8 cellular contexts compared by ENCODE assay signal in genomic region chr13:99980201-99981114, GRCh38. TPM values are rescaled to one million over a fixed set of nuclear protein-coding genes. Genes with fewer than 3 reads are reported as not detected.
A peak's percentile ranks its signal among the peaks of the same experiment; 100 is the strongest.
DNase-seq lines count a peak whose midpoint lies in the region; ATAC-seq and TF ChIP-seq lines count a peak whose summit lies in the region.

No MANE protein-coding gene starts in this region.

- H3K27ac Mint-ChIP-seq in nephron (no peak overlapping the region), type B pancreatic cell (no peak overlapping the region)

- H3K9me3 Mint-ChIP-seq in nephron (peaks cover 3% of the 10 kb centered on the region), type B pancreatic cell (peaks cover 5% of the 10 kb centered on the region)

- H3K9me3 ChIP-seq in esophagus (ENCODE audit: control insufficient read depth in 2 of 2, insufficient read depth in 1 of 2, low read depth in 1 of 2, low read length in 1 of 2), result peaks cover 3 to 16% of the 10 kb centered on the region in 2 donors

- H3K36me3 Mint-ChIP-seq in nephron (ENCODE audit: low read depth) (no peaks in the 10 kb centered on the region), type B pancreatic cell (peaks cover 17% of the 10 kb centered on the region)

- H3K4me3 Mint-ChIP-seq in nephron (peak overlapping the region in 2 of 3 experiments; percentile 69 to 76), type B pancreatic cell (peak overlapping the region; percentile 78)

- H3K4me1 Mint-ChIP-seq in nephron (peaks cover 11% of the 10 kb centered on the region), type B pancreatic cell (ENCODE audit: unreplicated experiment) (peaks cover 4% of the 10 kb centered on the region)

- H3K36me3 ChIP-seq in esophagus (ENCODE audit: control insufficient read depth in 2 of 2, insufficient read depth in 2 of 2, low read length in 1 of 2), result no peaks in the 10 kb centered on the region

- DNase-seq in Daoy (ENCODE audit: low read depth), result peak; percentile 91
- peak; percentile 52 to 93 for DNase-seq in NCI-H526 (lab: John Stamatoyannopoulos, UW)
- DNase-seq in activated T-cell treated with anti-CD3 and anti-CD28 coated beads for 4 hours, result peak; percentile 50
- peak; percentile 85 for DNase-seq in type B pancreatic cell (ENCODE audit: extremely low spot score, unreplicated experiment)

- H3K4me1 ChIP-seq in esophagus (ENCODE audit: control insufficient read depth in 2 of 2, insufficient read depth in 2 of 2, low read length in 1 of 2), result peaks cover 2 to 18% of the 10 kb centered on the region in 2 donors

- WGBS in esophagus, 2 donors, result 1 to 2% methylated on average over 62 to 104 of the region's 104 CpGs

- H3K27me3 Mint-ChIP-seq in nephron (ENCODE audit: low read depth), result peaks cover 79% of the 10 kb centered on the region
- peaks cover 70% of the 10 kb centered on the region for H3K27me3 Mint-ChIP-seq in type B pancreatic cell

- H3K27ac ChIP-seq in esophagus (ENCODE audit: low read depth in 2 of 2, low read length in 1 of 2), result no peak overlapping the region

- TF ChIP-seq CTCF in nephron (IDR thresholded peaks at IDR 0.05; ENCODE audit: unreplicated experiment in 3 of 3) (no peak), type B pancreatic cell (conservative IDR thresholded peaks at IDR 0.05) (no peak)

- peaks cover 0 to 76% of the 10 kb centered on the region in 2 donors for H3K27me3 ChIP-seq in esophagus (ENCODE audit: control insufficient read depth in 1 of 2, insufficient read depth in 2 of 2, low read length in 2 of 2)

- ATAC-seq in HG02678 (IDR thresholded peaks at IDR 0.05; ENCODE audit: unreplicated experiment) (peak; percentile 51), HG03039 (IDR thresholded peaks at IDR 0.05; ENCODE audit: unreplicated experiment) (no peak)

- H3K4me3 ChIP-seq in esophagus (ENCODE audit: low read depth in 1 of 2, low read length in 2 of 2), result peak overlapping the region; percentile 49 to 66

RNA-seq across cellular contexts. Expression of gene ZIC2, which starts 1.1 kb away (rescaled TPM):
- total RNA-seq in Daoy (2014; rRNA removed; shearing (Covaris generic)), result 1.7 and 10.9 TPM in 2 replicates
- under 1 TPM; 0.04 to 0.11 TPM for polyA plus RNA-seq in esophagus
- 0.59 and 129 TPM in 2 replicates for total RNA-seq in type B pancreatic cell (ENCODE audit: low replicate concordance)

RNA-seq across cellular contexts. Expression of gene ZIC5, which starts 8.9 kb away (rescaled TPM):
- total RNA-seq in Daoy (2014; rRNA removed; shearing (Covaris generic)), result 2.4 and 2.5 TPM in 2 replicates
- polyA plus RNA-seq in esophagus, result not detected
- total RNA-seq in type B pancreatic cell (ENCODE audit: low replicate concordance), result 0.05 and 15.1 TPM in 2 replicates
